Comparison of ENCODE assay signal across 8 cellular contexts in the genomic region with DNA sequence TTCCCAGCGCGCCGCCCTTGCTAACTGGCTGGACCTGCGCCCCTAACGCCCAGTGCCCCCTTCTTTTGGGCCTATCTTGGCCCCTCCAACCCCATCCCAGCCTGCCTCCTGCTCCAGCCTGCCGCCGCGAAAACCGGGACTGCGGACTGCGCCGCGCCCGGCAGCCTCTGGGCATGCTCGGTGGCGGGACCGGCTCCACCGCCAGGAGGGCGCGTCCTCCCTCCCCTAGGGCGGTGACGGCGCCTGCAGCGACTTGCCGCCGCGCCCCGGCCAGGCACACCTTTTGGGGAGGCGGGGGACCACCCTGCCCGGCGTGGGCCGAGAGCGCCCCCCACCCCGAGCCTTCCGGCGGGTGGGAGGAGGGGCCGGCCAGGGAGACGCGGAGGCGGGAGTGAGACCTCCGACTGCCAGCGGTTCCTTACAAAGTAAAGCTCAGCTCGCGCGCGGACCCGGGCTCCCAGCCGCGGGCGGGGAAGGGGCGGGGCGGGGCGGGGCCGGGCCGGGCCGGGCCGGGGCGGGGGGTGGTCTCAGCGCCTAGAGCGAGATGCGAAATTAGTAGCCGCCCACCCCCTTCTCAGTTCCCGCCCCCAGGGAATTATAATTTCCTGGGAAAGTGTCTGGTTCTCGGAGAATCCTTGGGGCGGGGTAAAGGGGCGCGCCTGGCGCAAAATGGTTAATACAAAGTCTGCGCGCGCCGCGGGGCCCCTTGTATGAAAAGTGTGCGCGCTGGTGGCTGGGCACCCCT.
DNase-seq lines count a peak whose midpoint lies in the region; ATAC-seq and TF ChIP-seq lines count a peak whose summit lies in the region.

No MANE protein-coding gene starts in this region.

- peak overlapping the region; percentile 96 to 97 (median 97) for H3K4me3 Mint-ChIP-seq in nephron

- peaks cover 47% of the 10 kb centered on the region for H3K4me1 Mint-ChIP-seq in nephron

- peaks cover 47% of the 10 kb centered on the region for H3K27me3 Mint-ChIP-seq in nephron (ENCODE audit: low read depth)

- peak overlapping the region; percentile 70 for H3K4me3 ChIP-seq in fibroblast of the aortic adventitia (ENCODE audit: low read depth, low read length)

- no peaks in the 10 kb centered on the region for H3K9me3 Mint-ChIP-seq in nephron

- H3K27ac Mint-ChIP-seq in nephron: peak overlapping the region; percentile 56 to 93 (median 89)

- ATAC-seq in GM18870 (IDR thresholded peaks at IDR 0.05; ENCODE audit: unreplicated experiment) (peak; percentile 37), HG03064 (IDR thresholded peaks at IDR 0.05; ENCODE audit: low read depth, unreplicated experiment) (peak; percentile 57)

- DNase-seq in C1 segment of cervical spinal cord (lab: John Stamatoyannopoulos, UW) (peak in 12 of 14 donors; percentile 47 to 89 (median 74)), NCI-H2171 treated with DMSO at 0.1 percent for 48 hours (lab: John Stamatoyannopoulos, UW) (peak; percentile 95), fibroblast of the aortic adventitia (ENCODE audit: low read depth) (peak; percentile 78)
- peak; percentile 80 for DNase-seq in activated CD8-positive, alpha-beta memory T cell treated with anti-CD3 and anti-CD28 coated beads, Interleukin-2, amount 50 U/mL, for 48 hours
- no peak for DNase-seq in activated effector memory CD4-positive, alpha-beta T cell treated with anti-CD3 and anti-CD28 coated beads, Interleukin-2, amount 50 U/mL, for 16 hours

- TF ChIP-seq CTCF in fibroblast of the aortic adventitia (IDR thresholded peaks at IDR 0.05; ENCODE audit: insufficient read depth, low read length): peak; percentile 23
- peak; percentile 16 to 44 (median 38) for TF ChIP-seq CTCF in nephron (IDR thresholded peaks at IDR 0.05; ENCODE audit: unreplicated experiment in 3 of 3)

- H3K36me3 Mint-ChIP-seq in nephron (ENCODE audit: low read depth): no peaks in the 10 kb centered on the region
